In genomic region chr2:177164584-177165052, GRCh38 we compare ENCODE assay signal across 1 cellular context.
TF ChIP-seq lines count a peak whose summit lies in the region.

No MANE protein-coding gene starts in this region.

TF ChIP-seq in HepG2, 621 proteins besides CTCF, POLR2A, EP300 and RAD21 (continued from another document and continues in another):
- TF ChIP-seq, protein P1, sequence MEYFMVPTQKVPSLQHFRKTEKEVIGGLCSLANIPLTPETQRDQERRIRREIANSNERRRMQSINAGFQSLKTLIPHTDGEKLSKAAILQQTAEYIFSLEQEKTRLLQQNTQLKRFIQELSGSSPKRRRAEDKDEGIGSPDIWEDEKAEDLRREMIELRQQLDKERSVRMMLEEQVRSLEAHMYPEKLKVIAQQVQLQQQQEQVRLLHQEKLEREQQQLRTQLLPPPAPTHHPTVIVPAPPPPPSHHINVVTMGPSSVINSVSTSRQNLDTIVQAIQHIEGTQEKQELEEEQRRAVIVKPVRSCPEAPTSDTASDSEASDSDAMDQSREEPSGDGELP (IDR thresholded peaks at IDR 0.05; ENCODE audit: borderline replicate concordance, low read depth): peak; percentile 24; the same call in 1 of the 2 replicates
- peak; percentile 85; the same call in 1 of the 2 replicates for TF ChIP-seq ZNF331 (CRISPR knock-in tag; IDR thresholded peaks at IDR 0.05)
- TF ChIP-seq ZNF605 (CRISPR knock-in tag; IDR thresholded peaks at IDR 0.05): peak; percentile 80
- TF ChIP-seq CHD4 (IDR thresholded peaks at IDR 0.05; ENCODE audit: borderline replicate concordance, low read length): peak; percentile 60; the same call in 1 of the 2 replicates
- TF ChIP-seq RXRA (CRISPR knock-in tag; IDR thresholded peaks at IDR 0.05): peak; percentile 34; the same call in 1 of the 2 replicates
- peak; percentile 68; the same call in 1 of the 2 replicates for TF ChIP-seq AHR (CRISPR knock-in tag; IDR thresholded peaks at IDR 0.05)
- no peak for TF ChIP-seq ZNF10 (CRISPR knock-in tag; IDR thresholded peaks at IDR 0.05; ENCODE audit: borderline replicate concordance, low read depth)
- no peak for TF ChIP-seq BCLAF1 (IDR thresholded peaks at IDR 0.05)
- no peak for TF ChIP-seq ZNF224 (CRISPR knock-in tag; IDR thresholded peaks at IDR 0.05)
- no peak for TF ChIP-seq MTF2 (CRISPR knock-in tag; IDR thresholded peaks at IDR 0.05; ENCODE audit: borderline replicate concordance)
- TF ChIP-seq NFRKB (IDR thresholded peaks at IDR 0.05): no peak
- TF ChIP-seq ATF4 (CRISPR knock-in tag; IDR thresholded peaks at IDR 0.05): peak; percentile 98
- TF ChIP-seq PPARG (CRISPR knock-in tag; conservative IDR thresholded peaks at IDR 0.05): peak; percentile 65
- TF ChIP-seq, protein P2, sequence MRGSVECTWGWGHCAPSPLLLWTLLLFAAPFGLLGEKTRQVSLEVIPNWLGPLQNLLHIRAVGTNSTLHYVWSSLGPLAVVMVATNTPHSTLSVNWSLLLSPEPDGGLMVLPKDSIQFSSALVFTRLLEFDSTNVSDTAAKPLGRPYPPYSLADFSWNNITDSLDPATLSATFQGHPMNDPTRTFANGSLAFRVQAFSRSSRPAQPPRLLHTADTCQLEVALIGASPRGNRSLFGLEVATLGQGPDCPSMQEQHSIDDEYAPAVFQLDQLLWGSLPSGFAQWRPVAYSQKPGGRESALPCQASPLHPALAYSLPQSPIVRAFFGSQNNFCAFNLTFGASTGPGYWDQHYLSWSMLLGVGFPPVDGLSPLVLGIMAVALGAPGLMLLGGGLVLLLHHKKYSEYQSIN (CRISPR knock-in tag; IDR thresholded peaks at IDR 0.05; ENCODE audit: borderline replicate concordance): no peak
- no peak for TF ChIP-seq IKZF4 (CRISPR knock-in tag; IDR thresholded peaks at IDR 0.05; ENCODE audit: borderline replicate concordance, low read depth, not compliant biosample characterization)
- peak; percentile 61 for TF ChIP-seq PATZ1 (CRISPR knock-in tag; IDR thresholded peaks at IDR 0.05)
- TF ChIP-seq ZNF724P (CRISPR knock-in tag; IDR thresholded peaks at IDR 0.05; ENCODE audit: borderline replicate concordance): 0 out of 2 replicates have a peak, but pooled peaks have one; percentile 54
- no peak for TF ChIP-seq SMARCE1 (IDR thresholded peaks at IDR 0.05; ENCODE audit: borderline replicate concordance)
- TF ChIP-seq ZNF576 (CRISPR knock-in tag; IDR thresholded peaks at IDR 0.05): no peak
- no peak for TF ChIP-seq THAP8 (CRISPR knock-in tag; IDR thresholded peaks at IDR 0.05; ENCODE audit: borderline replicate concordance)
- TF ChIP-seq HBP1 (CRISPR knock-in tag; IDR thresholded peaks at IDR 0.05; ENCODE audit: low read depth): peak; percentile 50; the same call in 1 of the 2 replicates
- 0 out of 2 replicates have a peak, but pooled peaks have one; percentile 42 for TF ChIP-seq RFXAP (CRISPR knock-in tag; IDR thresholded peaks at IDR 0.05; ENCODE audit: borderline replicate concordance)
- peak; percentile 73; the same call in 1 of the 2 replicates for TF ChIP-seq CC2D1A (CRISPR knock-in tag; IDR thresholded peaks at IDR 0.05)
- TF ChIP-seq ZNF746 (CRISPR knock-in tag; IDR thresholded peaks at IDR 0.05): no peak
- TF ChIP-seq MIER2 (CRISPR knock-in tag; IDR thresholded peaks at IDR 0.05): peak; percentile 76; the same call in 1 of the 2 replicates
- 0 out of 2 replicates have a peak, but pooled peaks have one; percentile 31 for TF ChIP-seq CREB1 (IDR thresholded peaks at IDR 0.05)
- TF ChIP-seq CREB1 (CRISPR knock-in tag; IDR thresholded peaks at IDR 0.05): peak; percentile 86
- no peak for TF ChIP-seq HOXD1 (CRISPR knock-in tag; IDR thresholded peaks at IDR 0.05)
- TF ChIP-seq ZNF296 (CRISPR knock-in tag; conservative IDR thresholded peaks at IDR 0.05): no peak
- no peak for TF ChIP-seq BCL3 (CRISPR knock-in tag; IDR thresholded peaks at IDR 0.05)
- 0 out of 2 replicates have a peak, but pooled peaks have one; percentile 43 for TF ChIP-seq ZNF777 (CRISPR knock-in tag; IDR thresholded peaks at IDR 0.05)
- no peak for TF ChIP-seq ZSCAN22 (CRISPR knock-in tag; IDR thresholded peaks at IDR 0.05)
- TF ChIP-seq, protein P3, sequence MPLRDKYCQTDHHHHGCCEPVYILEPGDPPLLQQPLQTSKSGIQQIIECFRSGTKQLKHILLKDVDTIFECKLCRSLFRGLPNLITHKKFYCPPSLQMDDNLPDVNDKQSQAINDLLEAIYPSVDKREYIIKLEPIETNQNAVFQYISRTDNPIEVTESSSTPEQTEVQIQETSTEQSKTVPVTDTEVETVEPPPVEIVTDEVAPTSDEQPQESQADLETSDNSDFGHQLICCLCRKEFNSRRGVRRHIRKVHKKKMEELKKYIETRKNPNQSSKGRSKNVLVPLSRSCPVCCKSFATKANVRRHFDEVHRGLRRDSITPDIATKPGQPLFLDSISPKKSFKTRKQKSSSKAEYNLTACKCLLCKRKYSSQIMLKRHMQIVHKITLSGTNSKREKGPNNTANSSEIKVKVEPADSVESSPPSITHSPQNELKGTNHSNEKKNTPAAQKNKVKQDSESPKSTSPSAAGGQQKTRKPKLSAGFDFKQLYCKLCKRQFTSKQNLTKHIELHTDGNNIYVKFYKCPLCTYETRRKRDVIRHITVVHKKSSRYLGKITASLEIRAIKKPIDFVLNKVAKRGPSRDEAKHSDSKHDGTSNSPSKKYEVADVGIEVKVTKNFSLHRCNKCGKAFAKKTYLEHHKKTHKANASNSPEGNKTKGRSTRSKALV (CRISPR knock-in tag; IDR thresholded peaks at IDR 0.05): peak; percentile 74; the same call in 1 of the 2 replicates
- peak; percentile 50; the same call in 1 of the 2 replicates for TF ChIP-seq ZNF503 (CRISPR knock-in tag; IDR thresholded peaks at IDR 0.05)
- TF ChIP-seq JARID2 (CRISPR knock-in tag; IDR thresholded peaks at IDR 0.05; ENCODE audit: insufficient replicate concordance): no peak
- 0 out of 2 replicates have a peak, but pooled peaks have one; percentile 75 for TF ChIP-seq ZFP37 (CRISPR knock-in tag; IDR thresholded peaks at IDR 0.05; ENCODE audit: borderline replicate concordance)
- TF ChIP-seq SMAD1 (CRISPR knock-in tag; IDR thresholded peaks at IDR 0.05; ENCODE audit: borderline replicate concordance, low read depth): no peak
- TF ChIP-seq ZNF549 (CRISPR knock-in tag; IDR thresholded peaks at IDR 0.05): no peak
- no peak for TF ChIP-seq NR3C1 (CRISPR knock-in tag; IDR thresholded peaks at IDR 0.05)
- TF ChIP-seq NPAS2 (CRISPR knock-in tag; IDR thresholded peaks at IDR 0.05; ENCODE audit: borderline replicate concordance): no peak
- TF ChIP-seq TOE1 (CRISPR knock-in tag; IDR thresholded peaks at IDR 0.05): no peak; the same call in 1 of the 2 replicates
- TF ChIP-seq, protein P4, sequence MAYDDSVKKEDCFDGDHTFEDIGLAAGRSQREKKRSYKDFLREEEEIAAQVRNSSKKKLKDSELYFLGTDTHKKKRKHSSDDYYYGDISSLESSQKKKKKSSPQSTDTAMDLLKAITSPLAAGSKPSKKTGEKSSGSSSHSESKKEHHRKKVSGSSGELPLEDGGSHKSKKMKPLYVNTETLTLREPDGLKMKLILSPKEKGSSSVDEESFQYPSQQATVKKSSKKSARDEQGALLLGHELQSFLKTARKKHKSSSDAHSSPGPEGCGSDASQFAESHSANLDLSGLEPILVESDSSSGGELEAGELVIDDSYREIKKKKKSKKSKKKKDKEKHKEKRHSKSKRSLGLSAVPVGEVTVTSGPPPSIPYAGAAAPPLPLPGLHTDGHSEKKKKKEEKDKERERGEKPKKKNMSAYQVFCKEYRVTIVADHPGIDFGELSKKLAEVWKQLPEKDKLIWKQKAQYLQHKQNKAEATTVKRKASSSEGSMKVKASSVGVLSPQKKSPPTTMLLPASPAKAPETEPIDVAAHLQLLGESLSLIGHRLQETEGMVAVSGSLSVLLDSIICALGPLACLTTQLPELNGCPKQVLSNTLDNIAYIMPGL (CRISPR knock-in tag; IDR thresholded peaks at IDR 0.05; ENCODE audit: borderline replicate concordance in 1 of 2, low read depth in 1 of 2): peak; percentile 91 to 97
